ENCODE assay signal across 11 cellular contexts in the genomic region with DNA sequence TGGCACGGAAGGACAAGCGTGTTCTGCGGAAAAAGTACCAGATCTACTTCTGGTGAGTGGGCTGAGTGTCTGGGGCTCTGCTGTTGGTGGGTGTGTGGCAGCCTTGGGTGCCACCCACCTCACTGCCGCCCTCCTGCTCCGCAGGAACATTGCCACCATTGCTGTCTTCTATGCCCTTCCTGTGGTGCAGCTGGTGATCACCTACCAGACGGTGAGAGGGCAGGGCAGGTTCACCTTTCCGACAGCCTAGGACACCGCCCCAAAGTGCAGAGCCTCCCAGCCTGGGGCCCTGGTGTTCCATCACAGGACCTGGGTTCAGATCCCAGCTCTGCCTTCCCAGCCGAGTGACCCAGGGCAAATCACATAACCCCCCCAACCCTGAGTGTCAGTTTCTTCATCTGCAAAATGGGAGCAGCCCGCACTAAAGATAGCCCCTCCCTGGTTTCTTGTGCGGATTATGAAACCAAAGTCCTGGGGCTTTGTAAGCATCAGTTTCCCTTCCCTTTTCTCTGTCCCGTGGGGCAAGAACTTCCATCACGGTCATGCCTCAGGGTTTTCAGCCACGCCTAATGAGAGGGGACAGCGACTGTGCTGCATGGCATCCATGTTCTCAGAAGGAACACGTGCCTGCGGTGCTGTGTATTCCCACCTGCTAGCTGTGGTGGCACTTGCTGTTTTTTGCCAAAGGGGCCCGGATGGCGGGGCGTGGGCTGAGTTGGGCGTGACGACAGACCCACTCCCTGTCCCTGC. TPM values are rescaled to one million over a fixed set of nuclear protein-coding genes. Genes with fewer than 3 reads are reported as not detected.
A peak's percentile ranks its signal among the peaks of the same experiment; 100 is the strongest.
DNase-seq lines count a peak whose midpoint lies in the region; ATAC-seq and TF ChIP-seq lines count a peak whose summit lies in the region.
"Had no signal": no experiment of that assay in that cellular context is flagged by ENCODE, and none has a peak within 500 bp of the region (broad histone marks: within the 10 kb centered on the region; RNA-seq: fewer than 3 reads in every experiment).

No MANE protein-coding gene starts in this region.

- H3K4me1 Mint-ChIP-seq in naive thymus-derived CD4-positive, alpha-beta T cell, result peaks cover 2 to 22% (median 6%) of the 10 kb centered on the region in 7 donors
- peaks cover 3% of the 10 kb centered on the region for H3K4me1 Mint-ChIP-seq in activated CD4-positive, alpha-beta T cell treated with anti-CD3 and anti-CD28 coated beads, Interleukin-2, amount 10 ng/mL, durations not matched to agents 7 days and 5 days

- DNase-seq in GM13977 (ENCODE audit: low spot score), result peak; percentile 60
- no peak for DNase-seq in naive thymus-derived CD4-positive, alpha-beta T cell
- DNase-seq in HCEC 1CT, result no peak
- no peak for DNase-seq in NCI-H1105 (lab: John Stamatoyannopoulos, UW)
- DNase-seq in activated CD4-positive, alpha-beta T cell treated with anti-CD3 and anti-CD28 coated beads, Interleukin-2, amount 10 ng/mL, durations not matched to agents 7 days and 5 days, result no peak
- DNase-seq in mammary epithelial cell, result no peak
- DNase-seq: HFFc6; stimulated activated naive CD4-positive, alpha-beta T cell treated with Interleukin-2 at 50 U/mL for 16 hours had no signal

- no peaks in the 10 kb centered on the region; the same call in 1 of the 2 replicates for H3F3A ChIP-seq in SU-DHL-6 (ENCODE audit: insufficient read depth)

- CTCF ChIA-PET in naive thymus-derived CD4-positive, alpha-beta T cell (lab: Charles Lee), result no interaction called here
- CTCF ChIA-PET in activated CD4-positive, alpha-beta T cell treated with anti-CD3 and anti-CD28 coated beads, Interleukin-2, amount 10 ng/mL, durations not matched to agents 7 days and 5 days (lab: Charles Lee), result interaction anchor here (0.5 to 1.2 kb wide), 2 partner anchors 9 to 158 kb away, joined by 4 read pairs; no protein-coding TSS in a partner anchor
- CTCF ChIA-PET in mammary epithelial cell (lab: Charles Lee; ENCODE audit: low non-redundant PET), result no interaction called here

- H3K27me3 Mint-ChIP-seq in naive thymus-derived CD4-positive, alpha-beta T cell, result no peaks in the 10 kb centered on the region
- H3K27me3 Mint-ChIP-seq in activated CD4-positive, alpha-beta T cell treated with anti-CD3 and anti-CD28 coated beads, Interleukin-2, amount 10 ng/mL, durations not matched to agents 7 days and 5 days, result no peaks in the 10 kb centered on the region

- in situ Hi-C loops in GM13977 (cut with MboI; ENCODE audit: low pct_unique_long_range_greater_than_20kb, low sequenced_read_pairs, unreplicated experiment), result no loop called here
- in situ Hi-C loops in mammary epithelial cell (cut with MboI; ENCODE audit: low sequenced_read_pairs in 2 of 2), result no loop called here

- no peaks in the 10 kb centered on the region for H3K27me3 ChIP-seq in SU-DHL-6 (ENCODE audit: low read length)
- H3K27me3 ChIP-seq in naive thymus-derived CD4-positive, alpha-beta T cell (ENCODE audit: control insufficient read depth in 2 of 2, insufficient read depth in 2 of 2, low read length in 2 of 2), result no peaks in the 10 kb centered on the region
- no peaks in the 10 kb centered on the region for H3K27me3 ChIP-seq in mammary epithelial cell (ENCODE audit: insufficient read depth, low read length)
- H3K27me3 ChIP-seq: cardiac muscle cell had no signal

- H3K36me3 Mint-ChIP-seq in naive thymus-derived CD4-positive, alpha-beta T cell, result peaks cover 0 to 6% (median 3%) of the 10 kb centered on the region in 5 donors
- H3K36me3 Mint-ChIP-seq in activated CD4-positive, alpha-beta T cell treated with anti-CD3 and anti-CD28 coated beads, Interleukin-2, amount 10 ng/mL, durations not matched to agents 7 days and 5 days (ENCODE audit: low read depth), result peaks cover 2% of the 10 kb centered on the region

- H3K9ac ChIP-seq in SU-DHL-6 (ENCODE audit: low read length) (0 out of 2 replicates have a peak overlapping the region, but pooled peaks have one; percentile 6), mammary epithelial cell (ENCODE audit: insufficient read depth, low read length) (no peak overlapping the region)

- WGBS in mammary epithelial cell (ENCODE audit: low coverage, missing lambda C conversion rate), result 97% methylated on average over 20 of the region's 22 CpGs

- H3K27ac ChIP-seq in SU-DHL-6 (ENCODE audit: low read depth, low read length) (peak overlapping the region; percentile 7), mammary epithelial cell (ENCODE audit: insufficient read depth, low read depth, low read length) (no peak overlapping the region)
- H3K27ac ChIP-seq in naive thymus-derived CD4-positive, alpha-beta T cell (ENCODE audit: low read depth, low read length), result no peak overlapping the region
- H3K27ac ChIP-seq: cardiac muscle cell had no signal

- H2AFZ ChIP-seq in SU-DHL-6 (ENCODE audit: low read depth, low read length, severe bottlenecking), result peak overlapping the region; percentile 6
- H2AFZ ChIP-seq in mammary epithelial cell (ENCODE audit: low read depth, low read length), result no peak overlapping the region

- H3K36me3 ChIP-seq in SU-DHL-6 (ENCODE audit: low read length) (no peaks in the 10 kb centered on the region), mammary epithelial cell (ENCODE audit: insufficient read depth, low read length) (no peaks in the 10 kb centered on the region)
- H3K36me3 ChIP-seq in naive thymus-derived CD4-positive, alpha-beta T cell (ENCODE audit: control insufficient read depth in 2 of 3, insufficient read depth in 3 of 3, low read length in 3 of 3), result peaks cover 0 to 65% (median 3%) of the 10 kb centered on the region in 3 experiments

- no TSS peak for BruUV-seq in mammary epithelial cell (replicated peaks; lab: Mats Ljungman, UMichigan)

- POLR2A ChIA-PET in naive thymus-derived CD4-positive, alpha-beta T cell (lab: Charles Lee), result interaction anchor here (0.6 kb wide), 1 partner anchor 43 kb away, joined by 6 read pairs; no protein-coding TSS in a partner anchor
- POLR2A ChIA-PET in activated CD4-positive, alpha-beta T cell treated with anti-CD3 and anti-CD28 coated beads, Interleukin-2, amount 10 ng/mL, durations not matched to agents 7 days and 5 days (lab: Charles Lee), result no interaction called here

- peak overlapping the region in 2 of 9 donors; percentile 8 to 36 for H3K27ac Mint-ChIP-seq in naive thymus-derived CD4-positive, alpha-beta T cell
- no peak overlapping the region for H3K27ac Mint-ChIP-seq in activated CD4-positive, alpha-beta T cell treated with anti-CD3 and anti-CD28 coated beads, Interleukin-2, amount 10 ng/mL, durations not matched to agents 7 days and 5 days
- H3K27ac Mint-ChIP-seq: HFFc6 had no signal

- no peaks in the 10 kb centered on the region for H3K4me1 ChIP-seq in naive thymus-derived CD4-positive, alpha-beta T cell (ENCODE audit: control insufficient read depth in 2 of 2, insufficient read depth in 2 of 2, low read length in 2 of 2)
- H3K4me1 ChIP-seq in mammary epithelial cell (ENCODE audit: insufficient read depth, low read length), result peaks cover 4% of the 10 kb centered on the region

- H3K4me3 ChIP-seq in SU-DHL-6 (ENCODE audit: insufficient read depth, low read length, poor library complexity, severe bottlenecking), result no peak overlapping the region
- no peak overlapping the region for H3K4me3 ChIP-seq in naive thymus-derived CD4-positive, alpha-beta T cell (ENCODE audit: low read length)
- H3K4me3 ChIP-seq in mammary epithelial cell (replicated peaks in 1 of 3; ENCODE audit: insufficient read depth in 1 of 3, low read depth in 2 of 3, low read length in 3 of 3), result no peak overlapping the region
- H3K4me3 ChIP-seq: cardiac muscle cell had no signal

- H3K4me2 ChIP-seq in SU-DHL-6 (ENCODE audit: low read depth, low read length, poor library complexity, severe bottlenecking), result no peak overlapping the region
- no peak overlapping the region for H3K4me2 ChIP-seq in mammary epithelial cell (ENCODE audit: insufficient read depth, low read depth, low read length)

- H3K9me2 ChIP-seq in SU-DHL-6 (replicated peaks; ENCODE audit: insufficient read depth, low read length), result no peaks in the 10 kb centered on the region

- no peaks in the 10 kb centered on the region for H3K9me3 ChIP-seq in SU-DHL-6 (ENCODE audit: insufficient read depth, low read length)
- H3K9me3 ChIP-seq in naive thymus-derived CD4-positive, alpha-beta T cell (ENCODE audit: control insufficient read depth in 2 of 3, low read length in 3 of 3), result no peaks in the 10 kb centered on the region
- no peaks in the 10 kb centered on the region for H3K9me3 ChIP-seq in mammary epithelial cell (replicated peaks; ENCODE audit: insufficient read depth, low read length)

- no peaks in the 10 kb centered on the region for H4K20me1 ChIP-seq in SU-DHL-6 (ENCODE audit: low read depth, low read length)
- H4K20me1 ChIP-seq in mammary epithelial cell (ENCODE audit: insufficient read depth, low read length), result no peaks in the 10 kb centered on the region

- no peak overlapping the region for H3K4me3 Mint-ChIP-seq in naive thymus-derived CD4-positive, alpha-beta T cell
- no peak overlapping the region for H3K4me3 Mint-ChIP-seq in activated CD4-positive, alpha-beta T cell treated with anti-CD3 and anti-CD28 coated beads, Interleukin-2, amount 10 ng/mL, durations not matched to agents 7 days and 5 days
- H3K4me3 Mint-ChIP-seq: HFFc6 had no signal

- TF ChIP-seq CTCF in GM13977 (IDR thresholded peaks at IDR 0.05; ENCODE audit: extremely low read depth, insufficient read depth, missing control alignments) (no peak), SU-DHL-6 (IDR thresholded peaks at IDR 0.05; ENCODE audit: insufficient read depth, low read length, poor library complexity, severe bottlenecking) (no peak), mammary epithelial cell (conservative IDR thresholded peaks at IDR 0.05 in 1 of 2, IDR thresholded peaks at IDR 0.05 in 1 of 2; ENCODE audit: extremely low read depth in 1 of 2, insufficient read depth in 1 of 2, low read depth in 1 of 2, low read length in 2 of 2) (no peak)

- no peaks in the 10 kb centered on the region for H3K79me2 ChIP-seq in SU-DHL-6 (ENCODE audit: insufficient read depth, low read length)
- H3K79me2 ChIP-seq in mammary epithelial cell (ENCODE audit: insufficient read depth, low read length), result no peaks in the 10 kb centered on the region

- dilution Hi-C loops in mammary epithelial cell (cut with HindIII; ENCODE audit: low sequenced_read_pairs), result no loop called here

- no peaks in the 10 kb centered on the region for H3K9me3 Mint-ChIP-seq in naive thymus-derived CD4-positive, alpha-beta T cell
- no peaks in the 10 kb centered on the region for H3K9me3 Mint-ChIP-seq in activated CD4-positive, alpha-beta T cell treated with anti-CD3 and anti-CD28 coated beads, Interleukin-2, amount 10 ng/mL, durations not matched to agents 7 days and 5 days
- H3K9me3 Mint-ChIP-seq: HFFc6 had no signal

- intact Hi-C loops in naive thymus-derived CD4-positive, alpha-beta T cell (cut with micrococcal nuclease), result no loop called here
- intact Hi-C loops in mammary epithelial cell (cut with micrococcal nuclease), result no loop called here

- peak; percentile 58 for ATAC-seq in HG02678 (IDR thresholded peaks at IDR 0.05; ENCODE audit: unreplicated experiment)
- peak; percentile 74 for ATAC-seq in naive thymus-derived CD4-positive, alpha-beta T cell

RNA-seq across cellular contexts. Expression of gene TAGLN, which starts 9.8 kb away (rescaled TPM):
- total RNA-seq in naive thymus-derived CD4-positive, alpha-beta T cell, result 10 to 100 TPM in 4 of 5 experiments, 1 to 10 TPM in 1; 6.4 to 28.0 (median 18.2) TPM
- polyA plus RNA-seq in naive thymus-derived CD4-positive, alpha-beta T cell, result 1 to 10 TPM in 1 of 2 donors, under 1 TPM in 1; 0.32 to 1.0 TPM
- 1 to 10 TPM; 2.0 to 3.1 TPM for total RNA-seq in activated CD4-positive, alpha-beta T cell treated with anti-CD3 and anti-CD28 coated beads, Interleukin-2, amount 10 ng/mL, durations not matched to agents 7 days and 5 days
- total RNA-seq in mammary epithelial cell, result 1,000 to 10,000 TPM in 1 of 2 donors, 100 to 1,000 TPM in 1; 171 to 3,470 TPM
- 55.9 TPM for polyA plus RNA-seq in mammary epithelial cell
- polyA minus RNA-seq in mammary epithelial cell, result 8.0 TPM

RNA-seq across cellular contexts. Expression of gene SIDT2, which starts 10.8 kb away (rescaled TPM):
- total RNA-seq in naive thymus-derived CD4-positive, alpha-beta T cell, result 100 to 1,000 TPM in 2 of 5 experiments, 10 to 100 TPM in 3; 31.7 to 187 (median 60.5) TPM
- 1 to 10 TPM; 2.3 to 3.1 TPM for polyA plus RNA-seq in naive thymus-derived CD4-positive, alpha-beta T cell
- 10 to 100 TPM; 28.6 to 30.9 TPM for total RNA-seq in activated CD4-positive, alpha-beta T cell treated with anti-CD3 and anti-CD28 coated beads, Interleukin-2, amount 10 ng/mL, durations not matched to agents 7 days and 5 days
- 10 to 100 TPM; 17.2 to 30.6 TPM for total RNA-seq in mammary epithelial cell
- polyA plus RNA-seq in mammary epithelial cell, result 16.2 TPM
- 95.0 TPM for polyA minus RNA-seq in mammary epithelial cell

RNA-seq across cellular contexts. Expression of gene PCSK7, which starts 42.5 kb away (rescaled TPM):
- 100 to 1,000 TPM; 196 to 319 (median 312) TPM for total RNA-seq in naive thymus-derived CD4-positive, alpha-beta T cell
- polyA plus RNA-seq in naive thymus-derived CD4-positive, alpha-beta T cell, result 10 to 100 TPM; 45.4 to 71.4 TPM
- total RNA-seq in activated CD4-positive, alpha-beta T cell treated with anti-CD3 and anti-CD28 coated beads, Interleukin-2, amount 10 ng/mL, durations not matched to agents 7 days and 5 days, result 100 to 1,000 TPM; 187 to 224 TPM
- total RNA-seq in mammary epithelial cell, result 10 to 100 TPM; 48.8 to 80.9 TPM
- 39.1 TPM for polyA plus RNA-seq in mammary epithelial cell
- polyA minus RNA-seq in mammary epithelial cell, result 37.9 TPM

RNA-seq across cellular contexts. Expression of gene RNF214, which starts 43.1 kb away (rescaled TPM):
- 10 to 100 TPM; 16.6 to 36.0 (median 24.0) TPM for total RNA-seq in naive thymus-derived CD4-positive, alpha-beta T cell
- 10 to 100 TPM in 1 of 2 donors, 1 to 10 TPM in 1; 9.7 to 10.2 TPM for polyA plus RNA-seq in naive thymus-derived CD4-positive, alpha-beta T cell
- 10 to 100 TPM; 22.2 to 23.8 TPM for total RNA-seq in activated CD4-positive, alpha-beta T cell treated with anti-CD3 and anti-CD28 coated beads, Interleukin-2, amount 10 ng/mL, durations not matched to agents 7 days and 5 days
- total RNA-seq in mammary epithelial cell, result 10 to 100 TPM; 10.3 to 22.4 TPM
- polyA plus RNA-seq in mammary epithelial cell, result 8.5 TPM
- 34.6 TPM for polyA minus RNA-seq in mammary epithelial cell

RNA-seq across cellular contexts. Expression of gene PAFAH1B2, which starts 45.3 kb away (rescaled TPM):
- total RNA-seq in naive thymus-derived CD4-positive, alpha-beta T cell, result 10 to 100 TPM; 48.9 to 62.0 (median 55.8) TPM
- 10 to 100 TPM; 13.6 to 18.2 TPM for polyA plus RNA-seq in naive thymus-derived CD4-positive, alpha-beta T cell
- total RNA-seq in activated CD4-positive, alpha-beta T cell treated with anti-CD3 and anti-CD28 coated beads, Interleukin-2, amount 10 ng/mL, durations not matched to agents 7 days and 5 days, result 10 to 100 TPM; 48.4 to 52.1 TPM
- 100 to 1,000 TPM; 129 to 177 TPM for total RNA-seq in mammary epithelial cell
- polyA plus RNA-seq in mammary epithelial cell, result 75.2 TPM
- polyA minus RNA-seq in mammary epithelial cell, result 222 TPM

Comparison
In these comparisons a context has a peak if more than half of its experiments do, and no peak if none do; other contexts are left out.
1. RNA of gene TAGLN, which starts 9.8 kb away (total RNA-seq): 171 to 3,470 TPM in mammary epithelial cell; 6.4 to 28.0 TPM in naive thymus-derived CD4-positive, alpha-beta T cell and 2.0 to 3.1 TPM in activated CD4-positive, alpha-beta T cell treated with anti-CD3 and anti-CD28 coated beads, Interleukin-2, amount 10 ng/mL, durations not matched to agents 7 days and 5 days; every median in the first group is over 4 times any median in the second.